Comparison of ENCODE assay signal across 33 cellular contexts in genomic region chr1:59331686-59332085, GRCh38.
"Had no signal": no experiment of that assay in that cellular context is flagged by ENCODE, and none has a peak within 500 bp of the region (broad histone marks: within the 10 kb centered on the region; RNA-seq: fewer than 3 reads in every experiment).

No MANE protein-coding gene starts in this region.

- H3K27ac Mint-ChIP-seq: activated B cell treated with CpG ODN at 0.5 μM for 24 hours; activated naive CD4-positive, alpha-beta T cell treated with anti-CD3 and anti-CD28 coated beads for 36 hours; activated naive CD4-positive, alpha-beta T cell treated with anti-CD3 and anti-CD28 coated beads, Interleukin-2, amount 50 U/mL, for 24 hours; activated naive CD8-positive, alpha-beta T cell treated with anti-CD3 and anti-CD28 coated beads for 36 hours; activated naive CD8-positive, alpha-beta T cell treated with anti-CD3 and anti-CD28 coated beads, Interleukin-2, amount 50 U/mL, for 24 hours; activated T-helper 2 cell treated with anti-CD3 and anti-CD28 coated beads, Interferon-gamma antibody, Interleukin-2, Interleukin-4, amounts not matched to agents 10 μg/mL and 5 μg/mL and 100 μg/mL, durations not matched to agents 14 hours and 24 hours and 36 hours; dendritic cell treated with granulocyte-macrophage colony-stimulating factor and Interleukin-4, amounts not matched to agents 40 ng/mL and 50 ng/mL, for 4 days; endodermal cell; T-cell had no signal

- H3K9me3 Mint-ChIP-seq: activated B cell treated with CpG ODN at 0.5 μM for 24 hours; activated CD8-positive, alpha-beta T cell treated with anti-CD3 and anti-CD28 coated beads for 36 hours; activated naive CD4-positive, alpha-beta T cell treated with anti-CD3 and anti-CD28 coated beads for 36 hours; activated naive CD4-positive, alpha-beta T cell treated with anti-CD3 and anti-CD28 coated beads, Interleukin-2, amount 50 U/mL, for 24 hours; activated naive CD8-positive, alpha-beta T cell treated with anti-CD3 and anti-CD28 coated beads for 36 hours; activated naive CD8-positive, alpha-beta T cell treated with anti-CD3 and anti-CD28 coated beads, Interleukin-2, amount 50 U/mL, for 24 hours; central memory CD8-positive, alpha-beta T cell; dendritic cell treated with granulocyte-macrophage colony-stimulating factor and Interleukin-4, amounts not matched to agents 40 ng/mL and 50 ng/mL, for 4 days; endodermal cell; T-cell had no signal

- H3K27me3 Mint-ChIP-seq: activated B cell treated with CpG ODN at 0.5 μM for 24 hours; activated CD8-positive, alpha-beta T cell treated with anti-CD3 and anti-CD28 coated beads for 36 hours; activated naive CD4-positive, alpha-beta T cell treated with anti-CD3 and anti-CD28 coated beads, Interleukin-2, amount 50 U/mL, for 24 hours; activated naive CD8-positive, alpha-beta T cell treated with anti-CD3 and anti-CD28 coated beads for 36 hours; activated naive CD8-positive, alpha-beta T cell treated with anti-CD3 and anti-CD28 coated beads, Interleukin-2, amount 50 U/mL, for 24 hours; central memory CD8-positive, alpha-beta T cell; dendritic cell treated with granulocyte-macrophage colony-stimulating factor and Interleukin-4, amounts not matched to agents 40 ng/mL and 50 ng/mL, for 4 days; T-cell had no signal

- H3K27ac ChIP-seq: adrenal gland, body of pancreas, coronary artery, dorsolateral prefrontal cortex, esophagus squamous epithelium, gastroesophageal sphincter, WERI-Rb-1 had no signal

- H3K36me3 ChIP-seq: adrenal gland, esophagus squamous epithelium, gastroesophageal sphincter, WERI-Rb-1 had no signal

- H3K4me3 Mint-ChIP-seq: activated B cell treated with CpG ODN at 0.5 μM for 24 hours; activated CD8-positive, alpha-beta T cell treated with anti-CD3 and anti-CD28 coated beads for 36 hours; activated naive CD4-positive, alpha-beta T cell treated with anti-CD3 and anti-CD28 coated beads for 36 hours; activated naive CD4-positive, alpha-beta T cell treated with anti-CD3 and anti-CD28 coated beads, Interleukin-2, amount 50 U/mL, for 24 hours; activated naive CD8-positive, alpha-beta T cell treated with anti-CD3 and anti-CD28 coated beads for 36 hours; activated naive CD8-positive, alpha-beta T cell treated with anti-CD3 and anti-CD28 coated beads, Interleukin-2, amount 50 U/mL, for 24 hours; activated T-helper 1 cell treated with anti-CD3 and anti-CD28 coated beads, Interleukin-12 subunit alpha, Interleukin-12 subunit beta, Interleukin-2, Interleukin-4 antibody, amounts not matched to agents 30 ng/mL and 10 ng/mL and 1 ng/mL, durations not matched to agents 14 hours and 24 hours and 36 hours; central memory CD8-positive, alpha-beta T cell; dendritic cell treated with granulocyte-macrophage colony-stimulating factor and Interleukin-4, amounts not matched to agents 40 ng/mL and 50 ng/mL, for 4 days; endodermal cell; T-cell; T-helper 1 cell treated with Interleukin-12 subunit alpha and Interleukin-12 subunit beta and Interleukin-4 antibody, amounts not matched to agents 30 μg/mL and 1 μg/mL, for 36 hours had no signal

- DNase-seq: activated B cell treated with CpG ODN at 0.5 μM for 24 hours; activated CD4-positive, alpha-beta T cell treated with anti-CD3 and anti-CD28 coated beads for 4 hours; activated CD4-positive, alpha-beta T cell treated with anti-CD3 and anti-CD28 coated beads, Interleukin-2, amount 50 U/mL, for 1 hour; activated CD4-positive, alpha-beta T cell treated with anti-CD3 and anti-CD28 coated beads, Interleukin-2, amount 50 U/mL, for 48 hours; activated CD4-positive, CD25-positive, alpha-beta regulatory T cell treated with anti-CD3 and anti-CD28 coated beads, Interleukin-2, amount 50 U/mL, for 72 hours; activated CD8-positive, alpha-beta memory T cell treated with anti-CD3 and anti-CD28 coated beads for 24 hours; activated CD8-positive, alpha-beta T cell treated with anti-CD3 and anti-CD28 coated beads for 36 hours; activated effector memory CD4-positive, alpha-beta T cell treated with anti-CD3 and anti-CD28 coated beads, Interleukin-2, amount 50 U/mL, for 16 hours; activated naive CD4-positive, alpha-beta T cell treated with anti-CD3 and anti-CD28 coated beads for 36 hours; activated naive CD8-positive, alpha-beta T cell treated with anti-CD3 and anti-CD28 coated beads for 36 hours; activated naive CD8-positive, alpha-beta T cell treated with anti-CD3 and anti-CD28 coated beads, Interleukin-2, amount 50 U/mL, for 24 hours; activated T-cell treated with anti-CD3 and anti-CD28 coated beads, Interleukin-2, amount 50 U/mL, for 48 hours; adrenal gland; amygdala; aorta; body of pancreas; dorsolateral prefrontal cortex; effector memory CD4-positive, alpha-beta T cell; endodermal cell; esophagus squamous epithelium; foreskin melanocyte; SW 1271; T-cell; T-helper 9 cell; WERI-Rb-1 had no signal

- ATAC-seq: activated CD8-positive, alpha-beta T cell treated with anti-CD3 and anti-CD28 coated beads for 36 hours; activated naive CD8-positive, alpha-beta T cell treated with anti-CD3 and anti-CD28 coated beads, Interleukin-2, amount 50 U/mL, for 24 hours; body of pancreas; gastroesophageal sphincter; T-cell had no signal

- H3K4me1 Mint-ChIP-seq: activated B cell treated with CpG ODN at 0.5 μM for 24 hours, endodermal cell had no signal

- H3K27me3 ChIP-seq: adrenal gland, body of pancreas, dorsolateral prefrontal cortex, esophagus squamous epithelium, gastroesophageal sphincter had no signal

- H3K4me3 ChIP-seq: adrenal gland, body of pancreas, coronary artery, dorsolateral prefrontal cortex, esophagus squamous epithelium, gastroesophageal sphincter had no signal

- H3K9me3 ChIP-seq: adrenal gland, body of pancreas, esophagus squamous epithelium, gastroesophageal sphincter had no signal

- H3K4me1 ChIP-seq: adrenal gland, body of pancreas, gastroesophageal sphincter had no signal

- H3K36me3 Mint-ChIP-seq: T-cell had no signal
